In the genomic region with DNA sequence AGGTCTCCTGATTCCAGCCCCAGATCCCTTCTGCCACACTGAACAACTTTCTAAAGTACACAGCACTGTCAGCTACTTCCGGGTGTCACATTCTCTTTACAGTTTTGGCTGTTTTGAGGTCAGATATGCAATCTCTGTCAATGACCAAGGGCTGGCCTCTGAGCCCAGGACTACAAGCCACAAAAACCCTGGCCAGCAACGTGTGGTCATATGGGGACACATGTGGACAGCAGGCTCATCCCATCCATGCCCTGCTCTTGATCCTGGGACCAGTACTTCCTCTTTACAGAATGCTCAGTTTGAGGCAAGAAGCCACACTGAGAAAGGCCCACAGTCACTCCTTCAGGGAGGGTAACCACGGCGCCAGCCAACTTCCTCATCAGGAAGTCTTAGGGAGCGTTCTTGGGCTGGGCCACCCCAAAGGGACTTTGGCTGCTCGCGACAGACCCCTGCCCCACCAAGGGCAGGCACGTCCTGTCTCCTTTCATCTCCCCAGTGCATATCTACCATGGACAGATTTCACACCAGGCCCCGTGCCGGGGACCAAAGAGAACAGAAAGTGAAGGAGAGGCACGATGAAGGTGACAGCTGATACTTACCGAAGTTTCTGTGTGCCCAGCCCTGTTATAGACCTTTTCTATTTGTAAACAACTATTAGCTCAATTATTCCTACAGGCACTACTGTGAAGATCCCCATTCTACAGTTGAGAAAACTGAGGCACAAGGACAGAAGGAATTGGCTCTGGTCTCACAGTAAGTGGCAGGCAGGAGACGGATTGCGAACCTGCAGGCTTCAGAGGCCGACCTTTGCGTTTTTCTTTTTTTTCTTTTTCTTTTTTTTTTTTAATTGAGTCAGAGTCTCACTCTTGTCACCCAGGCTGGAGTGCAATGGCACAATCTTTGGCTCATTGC, we compare ENCODE assay signal across 8 cellular contexts. TPM values are rescaled to one million over a fixed set of nuclear protein-coding genes. Genes with fewer than 3 reads are reported as not detected.
DNase-seq lines count a peak whose midpoint lies in the region; ATAC-seq and TF ChIP-seq lines count a peak whose summit lies in the region.
"Had no signal": no experiment of that assay in that cellular context is flagged by ENCODE, and none has a peak within 500 bp of the region (broad histone marks: within the 10 kb centered on the region; RNA-seq: fewer than 3 reads in every experiment).

No MANE protein-coding gene starts in this region.

- no peaks in the 10 kb centered on the region for H3K79me2 ChIP-seq in hepatocyte

- no peak for TF ChIP-seq CTCF in hepatocyte (IDR thresholded peaks at IDR 0.05; ENCODE audit: poor library complexity)

- no peak overlapping the region for H3K27ac ChIP-seq in hepatocyte

- 89% methylated on average over 16 of the region's 16 CpGs for WGBS in hepatocyte (ENCODE audit: low lambda C conversion rate, missing lambda C conversion rate)

- DNase-seq in SKM-1 treated with dmso at 0.1 percent for 144 hours (lab: John Stamatoyannopoulos, UW; ENCODE audit: unreplicated experiment): peak; percentile 95
- DNase-seq in globus pallidus (ENCODE audit: low spot score): peak; percentile 50
- DNase-seq in stimulated activated naive CD8-positive, alpha-beta T cell treated with anti-CD3 and anti-CD28 coated beads, Interleukin-15, Interleukin-2, amounts not matched to agents 100 U/mL and 50 U/mL, for 24 hours: peak; percentile 24
- DNase-seq in hepatocyte (ENCODE audit: low spot score): no peak
- DNase-seq in inferior parietal cortex (ENCODE audit: extremely low spot score): no peak

- no peak overlapping the region for H3K4me3 ChIP-seq in hepatocyte

- H3K27me3 ChIP-seq in hepatocyte: no peaks in the 10 kb centered on the region

- no peaks in the 10 kb centered on the region for H4K20me1 ChIP-seq in hepatocyte (ENCODE audit: insufficient read depth, poor library complexity, severe bottlenecking)

- H3K4me1 ChIP-seq in hepatocyte (ENCODE audit: insufficient read depth): no peaks in the 10 kb centered on the region

- no peaks in the 10 kb centered on the region for H3K9me3 ChIP-seq in hepatocyte (ENCODE audit: low read depth)

- no peaks in the 10 kb centered on the region for H3K36me3 ChIP-seq in hepatocyte (replicated peaks; ENCODE audit: insufficient read depth, low read depth)

- H3K4me2 ChIP-seq in hepatocyte: no peak overlapping the region

- H2AFZ ChIP-seq in hepatocyte: no peak overlapping the region

- ATAC-seq in GM19043 (IDR thresholded peaks at IDR 0.05; ENCODE audit: low read depth, unreplicated experiment) (peak; percentile 53), HG02943 (IDR thresholded peaks at IDR 0.05; ENCODE audit: low read depth, unreplicated experiment) (peak; percentile 54)
- ATAC-seq in stimulated activated naive CD8-positive, alpha-beta T cell treated with anti-CD3 and anti-CD28 coated beads, Interleukin-15, Interleukin-2, amounts not matched to agents 100 U/mL and 50 U/mL, for 24 hours: peak; percentile 56

- no peaks in the 10 kb centered on the region for H3K9me2 ChIP-seq in hepatocyte (replicated peaks; ENCODE audit: insufficient read depth)

RNA-seq across cellular contexts. Expression of gene STK10, which starts 37.3 kb away (rescaled TPM):
- 5.2 and 19.3 TPM in 2 replicates for total RNA-seq in hepatocyte
- polyA plus RNA-seq in hepatocyte: 11.3 and 18.0 TPM in 2 replicates

RNA-seq across cellular contexts. Expression of gene EFCAB9, which starts 43.2 kb away (rescaled TPM):
- total RNA-seq in hepatocyte: not detected in 2 replicates
- not detected in 2 replicates for polyA plus RNA-seq in hepatocyte
- total RNA-seq: SK-MEL-5 had no signal

Comparison
In these comparisons a context has a peak if more than half of its experiments do, and no peak if none do; other contexts are left out.
1. DNase-seq: peak in SKM-1 treated with dmso at 0.1 percent for 144 hours (single experiment), globus pallidus (single experiment) and stimulated activated naive CD8-positive, alpha-beta T cell treated with anti-CD3 and anti-CD28 coated beads, Interleukin-15, Interleukin-2, amounts not matched to agents 100 U/mL and 50 U/mL, for 24 hours (single experiment); none in hepatocyte (single experiment) and inferior parietal cortex (single experiment).
2. Peak in every context shown above with its lines, with median percentiles within 50 percentile points of each other: ATAC-seq.